19 cellular contexts compared by ENCODE assay signal in genomic region chr3:184505053-184505452, GRCh38.
"Had no signal": no experiment of that assay in that cellular context is flagged by ENCODE, and none has a peak within 500 bp of the region (broad histone marks: within the 10 kb centered on the region; RNA-seq: fewer than 3 reads in every experiment).

No MANE protein-coding gene starts in this region.

- H3K27ac ChIP-seq: epithelial cell of prostate, ovary, psoas muscle, tibial artery had no signal

- H3K36me3 ChIP-seq: ovary, tibial artery had no signal

- ATAC-seq: mucosa of descending colon; naive thymus-derived CD4-positive, alpha-beta T cell; psoas muscle; right cardiac atrium; stimulated activated naive CD8-positive, alpha-beta T cell treated with anti-CD3 and anti-CD28 coated beads, Interleukin-15, Interleukin-2, amounts not matched to agents 100 U/mL and 50 U/mL, for 24 hours had no signal

- H3K4me1 ChIP-seq: psoas muscle, tibial artery had no signal

- H3K27ac Mint-ChIP-seq: activated naive CD4-positive, alpha-beta T cell treated with anti-CD3 and anti-CD28 coated beads, Interleukin-2, amount 50 U/mL, for 24 hours; endodermal cell; immature natural killer cell; memory B cell; naive thymus-derived CD4-positive, alpha-beta T cell had no signal

- H3K4me1 Mint-ChIP-seq: activated naive CD4-positive, alpha-beta T cell treated with anti-CD3 and anti-CD28 coated beads, Interleukin-2, amount 50 U/mL, for 24 hours; endodermal cell; immature natural killer cell; memory B cell; naive thymus-derived CD4-positive, alpha-beta T cell had no signal

- H3K36me3 Mint-ChIP-seq: immature natural killer cell, memory B cell had no signal

- H3K27me3 ChIP-seq: ovary had no signal

- H3K4me3 Mint-ChIP-seq: activated naive CD4-positive, alpha-beta T cell treated with anti-CD3 and anti-CD28 coated beads, Interleukin-2, amount 50 U/mL, for 24 hours; endodermal cell; immature natural killer cell; memory B cell; naive thymus-derived CD4-positive, alpha-beta T cell had no signal

- H3K9me3 ChIP-seq: ovary had no signal

- DNase-seq: activated CD4-positive, CD25-positive, alpha-beta regulatory T cell treated with anti-CD3 and anti-CD28 coated beads, Interleukin-2, amount 50 U/mL, for 72 hours; activated CD8-positive, alpha-beta memory T cell treated with anti-CD3 and anti-CD28 coated beads for 24 hours; activated CD8-positive, alpha-beta memory T cell treated with anti-CD3 and anti-CD28 coated beads, Interleukin-2, amount 50 U/mL, for 48 hours; activated effector memory CD4-positive, alpha-beta T cell treated with anti-CD3 and anti-CD28 coated beads, Interleukin-2, amount 50 U/mL, for 16 hours; activated T-cell treated with anti-CD3 and anti-CD28 coated beads, Interleukin-2, amount 50 U/mL, for 48 hours; endodermal cell; immature natural killer cell; kidney glomerular epithelial cell; mucosa of descending colon; naive thymus-derived CD4-positive, alpha-beta T cell; ovary; psoas muscle; right cardiac atrium; stimulated activated naive CD8-positive, alpha-beta T cell treated with anti-CD3 and anti-CD28 coated beads, Interleukin-15, Interleukin-2, amounts not matched to agents 100 U/mL and 50 U/mL, for 24 hours; substantia nigra; tibial artery had no signal

- H3K4me3 ChIP-seq: mucosa of descending colon, ovary, psoas muscle, tibial artery had no signal
